23 cellular contexts compared by ENCODE assay signal in the genomic region with DNA sequence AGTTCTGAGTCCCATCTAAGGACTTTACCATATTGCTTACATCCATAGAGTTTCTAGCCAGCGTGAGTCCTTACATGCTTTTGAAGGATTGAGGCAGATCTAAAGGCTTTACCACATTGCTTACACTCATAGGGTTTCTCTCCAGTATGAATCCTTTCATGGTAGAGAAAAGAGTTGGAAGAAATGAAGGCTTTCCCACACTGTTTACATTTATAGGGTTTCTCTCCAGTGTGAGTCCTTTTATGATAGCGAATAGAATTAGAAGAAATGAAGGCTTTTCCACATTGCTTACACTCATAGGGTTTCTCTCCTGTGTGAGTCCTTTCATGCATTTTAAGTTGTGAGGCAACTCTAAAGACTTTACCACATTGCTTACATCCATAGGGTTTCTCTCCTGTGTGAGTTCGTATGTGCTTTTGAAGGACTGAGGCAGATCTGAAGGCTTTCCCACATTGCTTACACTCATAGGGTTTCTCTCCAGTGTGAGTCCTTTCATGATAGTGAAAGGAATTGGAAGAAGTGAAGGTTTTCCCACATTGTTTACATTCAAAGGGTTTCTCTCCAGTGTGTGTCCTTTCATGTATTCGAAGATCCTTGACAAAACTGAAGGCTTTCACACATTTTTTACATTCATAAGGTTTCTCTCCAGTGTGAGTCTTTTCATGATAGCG. TPM values are rescaled to one million over a fixed set of nuclear protein-coding genes. Genes with fewer than 3 reads are reported as not detected.
A peak's percentile ranks its signal among the peaks of the same experiment; 100 is the strongest.
DNase-seq lines count a peak whose midpoint lies in the region; ATAC-seq and TF ChIP-seq lines count a peak whose summit lies in the region.
"Had no signal": no experiment of that assay in that cellular context is flagged by ENCODE, and none has a peak within 500 bp of the region (broad histone marks: within the 10 kb centered on the region; RNA-seq: fewer than 3 reads in every experiment).

No MANE protein-coding gene starts in this region.

- peaks cover 90% of the 10 kb centered on the region for H3K9me3 Mint-ChIP-seq in endodermal cell
- H3K9me3 Mint-ChIP-seq in progenitor cell of endocrine pancreas (ENCODE audit: low read depth) = peaks cover 41% of the 10 kb centered on the region
- peaks cover 13% of the 10 kb centered on the region for H3K9me3 Mint-ChIP-seq in MCF 10A (ENCODE audit: unreplicated experiment)
- H3K9me3 Mint-ChIP-seq in naive thymus-derived CD4-positive, alpha-beta T cell = peaks cover 9 to 50% (median 39%) of the 10 kb centered on the region in 11 donors

- 92 to 100% methylated on average over 1 to 5 of the region's 5 CpGs for WGBS in endodermal cell (ENCODE audit: insufficient coverage in 1 of 2, insufficient read length in 1 of 2), 2 experiments
- 94 to 96% methylated on average over 5 of the region's 5 CpGs for WGBS in heart right ventricle, 2 donors

- no peaks in the 10 kb centered on the region for H3K27me3 ChIP-seq in endodermal cell (ENCODE audit: control insufficient read depth, insufficient read depth, low read length, poor library complexity, severe bottlenecking)
- no peaks in the 10 kb centered on the region for H3K27me3 ChIP-seq in heart right ventricle
- no peaks in the 10 kb centered on the region for H3K27me3 ChIP-seq in naive thymus-derived CD4-positive, alpha-beta T cell (ENCODE audit: control insufficient read depth in 2 of 2, insufficient read depth in 2 of 2, low read length in 2 of 2)

- CTCF ChIA-PET in HEK293 (lab: Yijun Ruan, JAX) (no interaction called here), MCF 10A (lab: Yijun Ruan, JAX) (no interaction called here)
- CTCF ChIA-PET in naive thymus-derived CD4-positive, alpha-beta T cell (lab: Charles Lee) = no interaction called here

- H3K27ac Mint-ChIP-seq in endodermal cell (no peak overlapping the region), progenitor cell of endocrine pancreas (peak overlapping the region; percentile 76), MCF 10A (ENCODE audit: low read depth, unreplicated experiment) (no peak overlapping the region)
- H3K27ac Mint-ChIP-seq in naive thymus-derived CD4-positive, alpha-beta T cell = no peak overlapping the region
- H3K27ac Mint-ChIP-seq: CD14-positive monocyte, HFFc6, IgD-negative memory B cell, T-cell had no signal

- ATAC-seq in heart right ventricle = no peak
- no peak for ATAC-seq in naive thymus-derived CD4-positive, alpha-beta T cell
- ATAC-seq: SK-N-SH treated with all-trans-retinoic acid at 6 μM for 48 hours, T-cell had no signal

- no peak overlapping the region for H3K4me3 Mint-ChIP-seq in endodermal cell
- H3K4me3 Mint-ChIP-seq in progenitor cell of endocrine pancreas (ENCODE audit: low read depth) = no peak overlapping the region
- H3K4me3 Mint-ChIP-seq in MCF 10A (ENCODE audit: unreplicated experiment) = no peak overlapping the region
- H3K4me3 Mint-ChIP-seq in naive thymus-derived CD4-positive, alpha-beta T cell = no peak overlapping the region
- H3K4me3 Mint-ChIP-seq: CD14-positive monocyte, HFFc6, IgD-negative memory B cell, T-cell had no signal

- no peaks in the 10 kb centered on the region for H3K9me3 ChIP-seq in HEK293 (ENCODE audit: control insufficient read depth, insufficient read depth, low read depth, low read length)
- H3K9me3 ChIP-seq in endodermal cell (ENCODE audit: control insufficient read depth, low read length) = peaks cover 72% of the 10 kb centered on the region
- peaks cover 0 to 80% (median 28%) of the 10 kb centered on the region in 11 donors for H3K9me3 ChIP-seq in heart right ventricle
- H3K9me3 ChIP-seq in naive thymus-derived CD4-positive, alpha-beta T cell (ENCODE audit: control insufficient read depth in 2 of 3, low read length in 3 of 3) = peaks cover 0 to 42% (median 16%) of the 10 kb centered on the region in 3 experiments

- DNase-seq in OCI-M1 (lab: John Stamatoyannopoulos, UW) (peak; percentile 47), endodermal cell (no peak), progenitor cell of endocrine pancreas (ENCODE audit: low spot score, unreplicated experiment) (no peak), MCF 10A (ENCODE audit: unreplicated experiment) (no peak), heart right ventricle (no peak)
- DNase-seq in naive thymus-derived CD4-positive, alpha-beta T cell = no peak
- DNase-seq: ACHN, DMS153, GF-D8, HFFc6, NCI-H1105 treated with DMSO at 0.1 percent for 48 hours, NCI-H1694 treated with DMSO at 0.1 percent for 48 hours, NCI-H2227 treated with DMSO at 0.1 percent for 48 hours, NCI-H510A treated with DMSO at 0.1 percent for 48 hours, NCI-H82, SIG-M5, T-cell had no signal

- no peak overlapping the region for H3K4me3 ChIP-seq in HEK293 (ENCODE audit: low read depth, low read length)
- H3K4me3 ChIP-seq in endodermal cell (ENCODE audit: low read length) = peak overlapping the region; percentile 59
- H3K4me3 ChIP-seq in heart right ventricle = no peak overlapping the region
- H3K4me3 ChIP-seq in naive thymus-derived CD4-positive, alpha-beta T cell (ENCODE audit: low read length) = no peak overlapping the region

- TF ChIP-seq CTCF in HEK293 (tag by site-specific recombination; IDR thresholded peaks at IDR 0.05) (no peak), endodermal cell (conservative IDR thresholded peaks at IDR 0.05) (no peak), progenitor cell of endocrine pancreas (IDR thresholded peaks at IDR 0.05; ENCODE audit: unreplicated experiment) (no peak), MCF 10A (IDR thresholded peaks at IDR 0.05; ENCODE audit: unreplicated experiment) (no peak), heart right ventricle (IDR thresholded peaks at IDR 0.05) (no peak)

- no peak overlapping the region for H3K9ac ChIP-seq in endodermal cell (ENCODE audit: extremely low read depth, low read length, poor library complexity, severe bottlenecking)

- no TSS peak for BruUV-seq in MCF 10A (replicated peaks; lab: Mats Ljungman, UMichigan)

- H3K36me3 Mint-ChIP-seq in endodermal cell (ENCODE audit: low read depth) (peaks cover 56% of the 10 kb centered on the region), progenitor cell of endocrine pancreas (ENCODE audit: insufficient read depth) (peaks cover 57% of the 10 kb centered on the region), MCF 10A (ENCODE audit: insufficient read depth, unreplicated experiment) (no peaks in the 10 kb centered on the region)
- peaks cover 17 to 31% (median 29%) of the 10 kb centered on the region in 5 donors for H3K36me3 Mint-ChIP-seq in naive thymus-derived CD4-positive, alpha-beta T cell

- POLR2A ChIA-PET in HEK293 (lab: Yijun Ruan, JAX) = interaction anchor here (1.0 kb wide), 1 partner anchor 9 kb away, joined by 4 read pairs; a partner anchor contains a TSS
- POLR2A ChIA-PET in MCF 10A (lab: Yijun Ruan, JAX) = no interaction called here
- POLR2A ChIA-PET in naive thymus-derived CD4-positive, alpha-beta T cell (lab: Charles Lee) = no interaction called here

- H3K27ac ChIP-seq in HEK293 (ENCODE audit: extremely low read depth, low read depth, low read length) (no peak overlapping the region), endodermal cell (ENCODE audit: low read depth, low read length) (no peak overlapping the region), heart right ventricle (no peak overlapping the region)
- H3K27ac ChIP-seq in naive thymus-derived CD4-positive, alpha-beta T cell (ENCODE audit: low read depth, low read length) = no peak overlapping the region
- H3K27ac ChIP-seq: RWPE1 had no signal

- no peaks in the 10 kb centered on the region for H3K27me3 Mint-ChIP-seq in endodermal cell (ENCODE audit: insufficient read depth)
- H3K27me3 Mint-ChIP-seq in progenitor cell of endocrine pancreas = no peaks in the 10 kb centered on the region
- H3K27me3 Mint-ChIP-seq in MCF 10A (ENCODE audit: insufficient read depth, unreplicated experiment) = no peaks in the 10 kb centered on the region
- H3K27me3 Mint-ChIP-seq in naive thymus-derived CD4-positive, alpha-beta T cell = no peaks in the 10 kb centered on the region
- H3K27me3 Mint-ChIP-seq: IgD-negative memory B cell, T-cell had no signal

- H3K4me1 ChIP-seq in HEK293 (ENCODE audit: control insufficient read depth, insufficient read depth, low read length) (no peaks in the 10 kb centered on the region), endodermal cell (ENCODE audit: control insufficient read depth, insufficient read depth, low read length) (no peaks in the 10 kb centered on the region), heart right ventricle (no peaks in the 10 kb centered on the region)
- no peaks in the 10 kb centered on the region for H3K4me1 ChIP-seq in naive thymus-derived CD4-positive, alpha-beta T cell (ENCODE audit: control insufficient read depth in 2 of 2, insufficient read depth in 2 of 2, low read length in 2 of 2)

- H3K4me1 Mint-ChIP-seq in endodermal cell (no peaks in the 10 kb centered on the region), progenitor cell of endocrine pancreas (ENCODE audit: low read depth) (no peaks in the 10 kb centered on the region), MCF 10A (ENCODE audit: insufficient read depth, unreplicated experiment) (no peaks in the 10 kb centered on the region)
- H3K4me1 Mint-ChIP-seq in naive thymus-derived CD4-positive, alpha-beta T cell = no peaks in the 10 kb centered on the region
- H3K4me1 Mint-ChIP-seq: CD14-positive monocyte, IgD-negative memory B cell, T-cell had no signal

- intact Hi-C loops in MCF 10A (cut with micrococcal nuclease) = no loop called here
- intact Hi-C loops in heart right ventricle (cut with DNase I) = no loop called here
- intact Hi-C loops in naive thymus-derived CD4-positive, alpha-beta T cell (cut with micrococcal nuclease) = no loop called here

- peaks cover 0 to 22% of the 10 kb centered on the region in 2 experiments; a peak in 1 of 3 replicates for H3K36me3 ChIP-seq in HEK293 (ENCODE audit: control insufficient read depth in 2 of 2, insufficient read depth in 1 of 2, low read length in 2 of 2)
- H3K36me3 ChIP-seq in endodermal cell (ENCODE audit: control insufficient read depth, insufficient read depth, low read length) = peaks cover 34% of the 10 kb centered on the region
- H3K36me3 ChIP-seq in heart right ventricle = peaks cover 0 to 23% (median 0%) of the 10 kb centered on the region in 9 donors
- H3K36me3 ChIP-seq in naive thymus-derived CD4-positive, alpha-beta T cell (ENCODE audit: control insufficient read depth in 2 of 3, insufficient read depth in 3 of 3, low read length in 3 of 3) = peaks cover 0 to 8% (median 0%) of the 10 kb centered on the region in 3 experiments

RNA-seq across cellular contexts. Expression of a gene that starts 8.4 kb away (rescaled TPM):
- total RNA-seq in endodermal cell = 1 to 10 TPM; 3.9 to 7.9 TPM
- 3.6 TPM for polyA plus RNA-seq in endodermal cell (2013, experiment 1 of 2)
- polyA plus RNA-seq in endodermal cell (2013, experiment 2 of 2) = 4.1 TPM
- 9.1 and 10.7 TPM in 2 replicates for total RNA-seq in progenitor cell of endocrine pancreas
- 1.3 and 1.6 TPM in 2 replicates for total RNA-seq in MCF 10A (2022)
- 1 to 10 TPM; 2.9 to 6.6 (median 4.1) TPM for total RNA-seq in heart right ventricle
- polyA plus RNA-seq in heart right ventricle = 1 to 10 TPM; 2.4 to 9.3 TPM
- 1 to 10 TPM in 3 of 5 experiments, under 1 TPM in 2; 0.10 to 2.2 (median 1.2) TPM for total RNA-seq in naive thymus-derived CD4-positive, alpha-beta T cell
- 1 to 10 TPM; 4.9 to 5.8 TPM for polyA plus RNA-seq in naive thymus-derived CD4-positive, alpha-beta T cell

RNA-seq across cellular contexts. Expression of a gene that starts 8.9 kb away (rescaled TPM):
- total RNA-seq in endodermal cell = 1 to 10 TPM; 1.6 to 3.7 TPM
- polyA plus RNA-seq in endodermal cell (2013, experiment 1 of 2) = 1.4 TPM
- 1.1 TPM for polyA plus RNA-seq in endodermal cell (2013, experiment 2 of 2)
- 2.2 and 2.9 TPM in 2 replicates for total RNA-seq in progenitor cell of endocrine pancreas
- not detected in 2 replicates for total RNA-seq in MCF 10A (2022)
- total RNA-seq in heart right ventricle = under 1 TPM in 6 of 10 donors, not detected in 4; 0.21 to 0.48 (median 0.34) TPM
- polyA plus RNA-seq in heart right ventricle = under 1 TPM; 0.13 to 0.51 TPM
- total RNA-seq in naive thymus-derived CD4-positive, alpha-beta T cell = not detected
- polyA plus RNA-seq in naive thymus-derived CD4-positive, alpha-beta T cell = not detected
- total RNA-seq: HT-29 had no signal
- polyA plus RNA-seq: CD14-positive monocyte, IgD-negative memory B cell had no signal

RNA-seq across cellular contexts. Expression of a gene that starts 20.6 kb away (rescaled TPM):
- total RNA-seq in endodermal cell = 10 to 100 TPM; 10.3 to 17.9 TPM
- 8.7 TPM for polyA plus RNA-seq in endodermal cell (2013, experiment 1 of 2)
- 6.2 TPM for polyA plus RNA-seq in endodermal cell (2013, experiment 2 of 2)
- total RNA-seq in progenitor cell of endocrine pancreas = 12.7 and 13.4 TPM in 2 replicates
- total RNA-seq in MCF 10A (2022) = not detected in 2 replicates
- 10 to 100 TPM; 11.4 to 22.5 (median 17.8) TPM for total RNA-seq in heart right ventricle
- polyA plus RNA-seq in heart right ventricle = 1 to 10 TPM; 2.3 to 6.1 TPM
- total RNA-seq in naive thymus-derived CD4-positive, alpha-beta T cell = 10 to 100 TPM in 4 of 5 experiments, 1 to 10 TPM in 1; 1.0 to 20.9 (median 15.8) TPM
- 1 to 10 TPM; 5.9 to 6.6 TPM for polyA plus RNA-seq in naive thymus-derived CD4-positive, alpha-beta T cell
